ENCODE assay signal across 31 cellular contexts in genomic region chr2:154882725-154883124, GRCh38.
"Had no signal": no experiment of that assay in that cellular context is flagged by ENCODE, and none has a peak within 500 bp of the region (broad histone marks: within the 10 kb centered on the region; RNA-seq: fewer than 3 reads in every experiment).

No MANE protein-coding gene starts in this region.

- FAIRE-seq: endometrium, islet of Langerhans had no signal

- H3K9me3 ChIP-seq: prostate gland, suprapubic skin, transverse colon, upper lobe of right lung, uterus had no signal

- H2AFZ ChIP-seq: neural progenitor cell, parathyroid adenoma had no signal

- H3K79me2 ChIP-seq: parathyroid adenoma had no signal

- H3K4me2 ChIP-seq: neural progenitor cell, smooth muscle cell had no signal

- H3K4me3 ChIP-seq: esophagus squamous epithelium, heart right ventricle, left lung, neural progenitor cell, prostate gland, right atrium auricular region, smooth muscle cell, suprapubic skin, transverse colon, upper lobe of right lung, uterus had no signal

- H3K9ac ChIP-seq: neural progenitor cell, parathyroid adenoma had no signal

- H3K4me1 ChIP-seq: esophagus squamous epithelium, heart right ventricle, left lung, neural progenitor cell, parathyroid adenoma, prostate gland, right atrium auricular region, suprapubic skin, transverse colon, upper lobe of right lung, uterus had no signal

- ATAC-seq: effector memory CD8-positive, alpha-beta T cell; heart right ventricle; left cardiac atrium; left lung; naive thymus-derived CD4-positive, alpha-beta T cell; sciatic nerve; stimulated activated naive CD8-positive, alpha-beta T cell treated with anti-CD3 and anti-CD28 coated beads, Interleukin-15, amount 100 ng/mL, for 72 hours; upper lobe of right lung had no signal

- H3K27me3 ChIP-seq: esophagus squamous epithelium, heart right ventricle, left lung, neural progenitor cell, right atrium auricular region, suprapubic skin, transverse colon, upper lobe of right lung, uterus had no signal

- H3K36me3 ChIP-seq: esophagus squamous epithelium, heart right ventricle, left lung, neural progenitor cell, prostate gland, right atrium auricular region, suprapubic skin, transverse colon, upper lobe of right lung, uterus had no signal

- H3K27ac ChIP-seq: esophagus squamous epithelium, heart right ventricle, left lung, neural progenitor cell, parathyroid adenoma, prostate gland, right atrium auricular region, suprapubic skin, transverse colon, upper lobe of right lung, uterus had no signal

- DNase-seq: dermis blood vessel endothelial cell; effector memory CD8-positive, alpha-beta T cell; erythroblast; esophagus squamous epithelium; foreskin melanocyte; glutamatergic neuron; heart right ventricle; hippocampal formation; left cardiac atrium; left lung; mesenchymal stem cell; midbrain; naive thymus-derived CD4-positive, alpha-beta T cell; stimulated activated CD4-positive, alpha-beta T cell treated with anti-CD3 and anti-CD28 coated beads, Interleukin-12 subunit alpha, Interleukin-12 subunit beta, amount 100 ng/mL, for 4 hours; stimulated activated CD4-positive, alpha-beta T cell treated with anti-CD3 and anti-CD28 coated beads, Interleukin-1b, Interleukin-23, amount 100 ng/mL, for 48 hours; stimulated activated CD4-positive, alpha-beta T cell treated with anti-CD3 and anti-CD28 coated beads, Interleukin-4, amount 100 ng/mL, for 1 hour; stimulated activated CD8-positive, alpha-beta memory T cell treated with anti-CD3 and anti-CD28 coated beads, Interleukin-4, amount 100 ng/mL, for 48 hours; stimulated activated naive CD4-positive, alpha-beta T cell; stimulated activated naive CD8-positive, alpha-beta T cell treated with anti-CD3 and anti-CD28 coated beads, Interleukin-15, amount 100 ng/mL, for 72 hours; transverse colon; upper lobe of right lung; uterus had no signal
